22 cellular contexts compared by ENCODE assay signal in the genomic region with DNA sequence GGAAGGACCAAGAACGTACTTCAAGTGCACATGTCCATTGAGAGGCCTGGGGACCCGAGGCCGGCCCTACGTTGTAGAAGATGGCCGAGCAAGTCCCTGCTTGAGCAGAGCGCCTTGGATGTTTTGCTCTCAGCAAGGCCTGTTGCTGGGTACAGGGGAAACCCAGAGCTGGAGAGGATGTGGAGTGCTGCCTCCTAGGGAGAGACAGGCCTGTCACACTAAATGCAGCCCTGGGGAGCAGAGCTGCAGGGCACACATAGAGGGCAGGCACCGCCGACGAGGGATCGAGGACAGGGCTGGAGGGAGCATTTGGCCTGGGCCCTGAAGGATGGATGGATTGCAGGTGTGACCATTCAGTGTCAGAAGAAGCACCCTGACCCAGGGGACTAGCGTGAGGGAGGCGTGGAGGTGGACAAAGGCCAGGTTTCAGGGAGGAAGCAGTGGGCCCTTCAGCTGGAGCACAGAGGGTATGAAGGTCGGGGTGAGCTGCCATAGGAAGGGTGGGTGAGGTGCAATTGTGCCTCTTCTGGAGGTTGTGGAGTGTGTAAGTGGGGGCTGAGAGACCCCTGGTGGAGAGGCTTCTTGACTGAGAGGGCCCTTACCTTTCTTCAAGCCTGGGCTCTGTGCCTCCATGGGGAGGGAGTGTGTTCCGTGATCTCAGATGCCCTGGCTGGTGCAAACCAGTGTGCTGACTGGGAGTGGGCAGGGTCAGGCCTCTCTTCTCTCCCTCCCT.
DNase-seq lines count a peak whose midpoint lies in the region; ATAC-seq and TF ChIP-seq lines count a peak whose summit lies in the region.
"Had no signal": no experiment of that assay in that cellular context is flagged by ENCODE, and none has a peak within 500 bp of the region (broad histone marks: within the 10 kb centered on the region; RNA-seq: fewer than 3 reads in every experiment).

No MANE protein-coding gene starts in this region.

- TF ChIP-seq POLR2A in esophagus muscularis mucosa (IDR thresholded peaks at IDR 0.05; ENCODE audit: low read depth): no peak

- no peaks in the 10 kb centered on the region for H3K27me3 ChIP-seq in esophagus muscularis mucosa
- H3K27me3 ChIP-seq: BLaER1 treated with 17β-estradiol and CSF1 and Interleukin-3, amounts not matched to agents 10 nM and 100 nM; gastroesophageal sphincter; Peyer's patch; spleen; upper lobe of left lung had no signal

- DNase-seq in activated CD8-positive, alpha-beta memory T cell treated with anti-CD3 and anti-CD28 coated beads for 24 hours: peak; percentile 45
- no peak for DNase-seq in activated CD8-positive, alpha-beta memory T cell treated with anti-CD3 and anti-CD28 coated beads, Interleukin-2, amount 50 U/mL, for 4 hours
- DNase-seq in esophagus muscularis mucosa (ENCODE audit: extremely low spot score): peak; percentile 90
- DNase-seq in stimulated activated naive B cell treated with anti-CD40 and anti-IgM and Interleukin-4, amounts not matched to agents 10 μg/mL and 1 μg/mL and 100 μg/mL, for 72 hours: no peak
- no peak for DNase-seq in stimulated activated CD4-positive, alpha-beta T cell treated with anti-CD3 and anti-CD28 coated beads, Interleukin-4, amount 100 ng/mL, for 4 hours
- DNase-seq: activated CD4-positive, CD25-positive, alpha-beta regulatory T cell treated with anti-CD3 and anti-CD28 coated beads, Interleukin-2, amount 50 U/mL, for 72 hours; activated naive CD8-positive, alpha-beta T cell treated with anti-CD3 and anti-CD28 coated beads, Interleukin-2, amount 10 ng/mL, durations not matched to agents 7 days and 5 days; effector memory CD8-positive, alpha-beta T cell; hypothalamus; islet precursor cell; NCI-H146; occipital lobe; Peyer's patch; spleen; stimulated activated CD4-positive, alpha-beta T cell treated with anti-CD3 and anti-CD28 coated beads, Interleukin-4, amount 100 ng/mL, for 24 hours; upper lobe of left lung had no signal

- peak overlapping the region; percentile 62 for H3K27ac ChIP-seq in KOPT-K1 (ENCODE audit: low read depth, low read length, poor library complexity, severe bottlenecking)
- H3K27ac ChIP-seq in esophagus muscularis mucosa (replicated peaks in 1 of 4): no peak overlapping the region
- H3K27ac ChIP-seq: BLaER1 treated with 17β-estradiol and CSF1 and Interleukin-3, amounts not matched to agents 10 nM and 100 nM; gastroesophageal sphincter; Peyer's patch; SK-N-MC; upper lobe of left lung had no signal

- no peak for TF ChIP-seq EP300 in esophagus muscularis mucosa (IDR thresholded peaks at IDR 0.05)

- peaks cover 10 to 21% of the 10 kb centered on the region in 2 donors for H3K4me1 Mint-ChIP-seq in stimulated activated naive B cell treated with anti-CD40 and anti-IgM and Interleukin-4, amounts not matched to agents 10 μg/mL and 1 μg/mL and 100 μg/mL, for 72 hours

- H3K4me3 Mint-ChIP-seq in stimulated activated naive B cell treated with anti-CD40 and anti-IgM and Interleukin-4, amounts not matched to agents 10 μg/mL and 1 μg/mL and 100 μg/mL, for 72 hours: no peak overlapping the region
- H3K4me3 Mint-ChIP-seq: activated naive CD8-positive, alpha-beta T cell treated with anti-CD3 and anti-CD28 coated beads, Interleukin-2, amount 10 ng/mL, durations not matched to agents 7 days and 5 days; effector memory CD8-positive, alpha-beta T cell had no signal

- intact Hi-C loops in esophagus muscularis mucosa (cut with DNase I): no loop called here

- no peaks in the 10 kb centered on the region for H3K27me3 Mint-ChIP-seq in stimulated activated naive B cell treated with anti-CD40 and anti-IgM and Interleukin-4, amounts not matched to agents 10 μg/mL and 1 μg/mL and 100 μg/mL, for 72 hours

- H3K4me1 ChIP-seq in esophagus muscularis mucosa: peaks cover 0 to 3% (median 0%) of the 10 kb centered on the region in 4 donors
- H3K4me1 ChIP-seq: gastroesophageal sphincter, Peyer's patch had no signal

- TF ChIP-seq CTCF in esophagus muscularis mucosa (IDR thresholded peaks at IDR 0.05): no peak

- peak in 1 of 2 donors; percentile 38 for ATAC-seq in stimulated activated naive B cell treated with anti-CD40 and anti-IgM and Interleukin-4, amounts not matched to agents 10 μg/mL and 1 μg/mL and 100 μg/mL, for 72 hours (replicated peaks)
- ATAC-seq in HG02763 (IDR thresholded peaks at IDR 0.05; ENCODE audit: unreplicated experiment) (no peak), GM21447 (IDR thresholded peaks at IDR 0.05; ENCODE audit: unreplicated experiment) (no peak)
- ATAC-seq: effector memory CD8-positive, alpha-beta T cell; gastroesophageal sphincter had no signal

- no peak overlapping the region for H3K4me3 ChIP-seq in esophagus muscularis mucosa
- H3K4me3 ChIP-seq: BLaER1 treated with 17β-estradiol and CSF1 and Interleukin-3, amounts not matched to agents 10 nM and 100 nM; gastroesophageal sphincter; Peyer's patch; SK-N-MC; spleen; upper lobe of left lung had no signal

- 87% methylated on average over 14 of the region's 14 CpGs for WGBS in esophagus muscularis mucosa

- H3K36me3 ChIP-seq in KOPT-K1 (ENCODE audit: insufficient read depth, low read length): no peaks in the 10 kb centered on the region
- no peaks in the 10 kb centered on the region for H3K36me3 ChIP-seq in esophagus muscularis mucosa
- H3K36me3 ChIP-seq: BLaER1 treated with 17β-estradiol and CSF1 and Interleukin-3, amounts not matched to agents 10 nM and 100 nM; gastroesophageal sphincter; spleen had no signal

- peak overlapping the region; percentile 44 for H3K27ac Mint-ChIP-seq in stimulated activated naive B cell treated with anti-CD40 and anti-IgM and Interleukin-4, amounts not matched to agents 10 μg/mL and 1 μg/mL and 100 μg/mL, for 72 hours
- H3K27ac Mint-ChIP-seq: activated naive CD8-positive, alpha-beta T cell treated with anti-CD3 and anti-CD28 coated beads, Interleukin-2, amount 10 ng/mL, durations not matched to agents 7 days and 5 days had no signal

- H3K36me3 Mint-ChIP-seq in stimulated activated naive B cell treated with anti-CD40 and anti-IgM and Interleukin-4, amounts not matched to agents 10 μg/mL and 1 μg/mL and 100 μg/mL, for 72 hours: no peaks in the 10 kb centered on the region
- H3K36me3 Mint-ChIP-seq: activated naive CD8-positive, alpha-beta T cell treated with anti-CD3 and anti-CD28 coated beads, Interleukin-2, amount 10 ng/mL, durations not matched to agents 7 days and 5 days had no signal

- H3K9me3 ChIP-seq in KOPT-K1 (ENCODE audit: insufficient read depth, low read length, poor library complexity, severe bottlenecking) (no peaks in the 10 kb centered on the region), esophagus muscularis mucosa (no peaks in the 10 kb centered on the region)
- H3K9me3 ChIP-seq: BLaER1 treated with 17β-estradiol and CSF1 and Interleukin-3, amounts not matched to agents 10 nM and 100 nM; gastroesophageal sphincter; Peyer's patch; spleen; upper lobe of left lung had no signal

- no peaks in the 10 kb centered on the region for H3K9me3 Mint-ChIP-seq in stimulated activated naive B cell treated with anti-CD40 and anti-IgM and Interleukin-4, amounts not matched to agents 10 μg/mL and 1 μg/mL and 100 μg/mL, for 72 hours
- H3K9me3 Mint-ChIP-seq: activated naive CD8-positive, alpha-beta T cell treated with anti-CD3 and anti-CD28 coated beads, Interleukin-2, amount 10 ng/mL, durations not matched to agents 7 days and 5 days; effector memory CD8-positive, alpha-beta T cell had no signal

Comparison
In these comparisons a context has a peak if more than half of its experiments do, and no peak if none do; other contexts are left out.
1. DNase-seq: peak in activated CD8-positive, alpha-beta memory T cell treated with anti-CD3 and anti-CD28 coated beads for 24 hours (single experiment) and esophagus muscularis mucosa (single experiment); none in activated CD8-positive, alpha-beta memory T cell treated with anti-CD3 and anti-CD28 coated beads, Interleukin-2, amount 50 U/mL, for 4 hours (single experiment), stimulated activated naive B cell treated with anti-CD40 and anti-IgM and Interleukin-4, amounts not matched to agents 10 μg/mL and 1 μg/mL and 100 μg/mL, for 72 hours (single experiment) and stimulated activated CD4-positive, alpha-beta T cell treated with anti-CD3 and anti-CD28 coated beads, Interleukin-4, amount 100 ng/mL, for 4 hours (0 of 2).